In genomic region chr10:45444976-45445898, GRCh38 we compare ENCODE assay signal across 17 cellular contexts.
DNase-seq lines count a peak whose midpoint lies in the region; ATAC-seq and TF ChIP-seq lines count a peak whose summit lies in the region.
"Had no signal": no experiment of that assay in that cellular context is flagged by ENCODE, and none has a peak within 500 bp of the region (broad histone marks: within the 10 kb centered on the region; RNA-seq: fewer than 3 reads in every experiment).

No MANE protein-coding gene starts in this region.

- DNase-seq in G401 (ENCODE audit: low spot score), result peak; percentile 98
- peak; percentile 83 to 94 for DNase-seq in cerebellar nuclear complex (lab: John Stamatoyannopoulos, UW)
- DNase-seq in right lobe of liver, result peak; percentile 61 to 87 (median 83)
- DNase-seq in retina, result peak; percentile 20
- no peak for DNase-seq in left lung
- no peak for DNase-seq in NCI-H146 (lab: John Stamatoyannopoulos, UW)
- DNase-seq in AG08395 (ENCODE audit: low spot score), result no peak
- DNase-seq: amniotic stem cell; mucosa of descending colon; NCI-H226; stimulated activated naive CD8-positive, alpha-beta T cell treated with anti-CD3 and anti-CD28 coated beads, Interleukin-15, amount 100 ng/mL, for 72 hours; T-helper 1 cell; uterus had no signal

- H3K9me3 ChIP-seq in right lobe of liver (no peaks in the 10 kb centered on the region), left lung (no peaks in the 10 kb centered on the region)
- H3K9me3 ChIP-seq: Caco-2, HAP-1, mucosa of descending colon, uterus had no signal

- 93% methylated on average over 2 of the region's 19 CpGs for WGBS in right lobe of liver (ENCODE audit: insufficient coverage, low coverage, low lambda C conversion rate, missing lambda C conversion rate)

- in situ Hi-C loops in G401 (cut with HindIII; ENCODE audit: low sequenced_read_pairs), result no loop called here

- no peak overlapping the region for H3K4me3 ChIP-seq in right lobe of liver
- H3K4me3 ChIP-seq in left lung, result no peak overlapping the region
- H3K4me3 ChIP-seq: coronary artery, HAP-1, mucosa of descending colon, uterus had no signal

- intact Hi-C loops in right lobe of liver (cut with DNase I), result no loop called here
- intact Hi-C loops in left lung (cut with DNase I), result no loop called here

- no peaks in the 10 kb centered on the region for H3K36me3 ChIP-seq in right lobe of liver
- H3K36me3 ChIP-seq in left lung, result peaks cover 0 to 59% of the 10 kb centered on the region in 2 donors
- H3K36me3 ChIP-seq: HAP-1, uterus had no signal

- no peak for TF ChIP-seq POLR2A in right lobe of liver (IDR thresholded peaks at IDR 0.05)

- ATAC-seq in right lobe of liver, result peak; percentile 95 to 98 (median 96)
- no peak for ATAC-seq in HG02970 (IDR thresholded peaks at IDR 0.05; ENCODE audit: low FRiP score, unreplicated experiment)
- ATAC-seq in left lung, result no peak
- ATAC-seq: mucosa of descending colon; stimulated activated naive CD8-positive, alpha-beta T cell treated with anti-CD3 and anti-CD28 coated beads, Interleukin-15, amount 100 ng/mL, for 72 hours had no signal

- H3K4me1 ChIP-seq in right lobe of liver (peaks cover 0 to 17% (median 2%) of the 10 kb centered on the region in 4 donors), left lung (no peaks in the 10 kb centered on the region)
- H3K4me1 ChIP-seq: Caco-2, HAP-1, uterus had no signal

- H3K27me3 ChIP-seq in right lobe of liver, result no peaks in the 10 kb centered on the region
- peaks cover 0 to 6% of the 10 kb centered on the region in 2 donors for H3K27me3 ChIP-seq in left lung
- H3K27me3 ChIP-seq: uterus had no signal

- TF ChIP-seq CTCF in right lobe of liver (IDR thresholded peaks at IDR 0.05), result no peak
- no peak for TF ChIP-seq CTCF in left lung (IDR thresholded peaks at IDR 0.05)

- H3K27ac ChIP-seq in right lobe of liver, result no peak overlapping the region
- no peak overlapping the region for H3K27ac ChIP-seq in left lung
- H3K27ac ChIP-seq: coronary artery, uterus had no signal

Comparison
In these comparisons a context has a peak if more than half of its experiments do, and no peak if none do; other contexts are left out.
1. DNase-seq: peak in G401 (single experiment), cerebellar nuclear complex (2 of 2), right lobe of liver (3 of 3) and retina (single experiment); none in left lung (0 of 2), NCI-H146 (single experiment) and AG08395 (single experiment).
2. ATAC-seq: peak in right lobe of liver (4 of 4); none in HG02970 (single experiment) and left lung (single experiment).